32 cellular contexts compared by ENCODE assay signal in genomic region chr19:14746891-14747290, GRCh38. TPM values are rescaled to one million over a fixed set of nuclear protein-coding genes. Genes with fewer than 3 reads are reported as not detected.
"Had no signal": no experiment of that assay in that cellular context is flagged by ENCODE, and none has a peak within 500 bp of the region (broad histone marks: within the 10 kb centered on the region; RNA-seq: fewer than 3 reads in every experiment).

No MANE protein-coding gene starts in this region.

- H3K36me3 Mint-ChIP-seq: activated CD4-positive, alpha-beta memory T cell treated with anti-CD3 and anti-CD28 coated beads for 36 hours; activated CD8-positive, alpha-beta memory T cell treated with anti-CD3 and anti-CD28 coated beads, Interleukin-2, amount 10 ng/mL, durations not matched to agents 7 days and 5 days; activated naive CD4-positive, alpha-beta T cell treated with anti-CD3 and anti-CD28 coated beads, Interleukin-2, amount 10 ng/mL, durations not matched to agents 7 days and 5 days; activated naive CD4-positive, alpha-beta T cell treated with anti-CD3 and anti-CD28 coated beads, Interleukin-2, amount 50 U/mL, for 72 hours; activated naive CD8-positive, alpha-beta T cell treated with anti-CD3 and anti-CD28 coated beads, Interleukin-2, amount 10 ng/mL, durations not matched to agents 7 days and 5 days; brain had no signal

- DNase-seq: activated CD4-positive, alpha-beta memory T cell treated with anti-CD3 and anti-CD28 coated beads for 36 hours; activated CD4-positive, alpha-beta T cell treated with anti-CD3 and anti-CD28 coated beads for 36 hours; activated CD4-positive, alpha-beta T cell treated with anti-CD3 and anti-CD28 coated beads, Interleukin-2, amount 10 ng/mL, durations not matched to agents 24 days and 14 days; activated CD4-positive, CD25-positive, alpha-beta regulatory T cell; activated CD4-positive, CD25-positive, alpha-beta regulatory T cell treated with anti-CD3 and anti-CD28 coated beads, Interleukin-2, amount 50 U/mL, for 72 hours; activated CD8-positive, alpha-beta memory T cell treated with anti-CD3 and anti-CD28 coated beads, Interleukin-2, amount 10 ng/mL, durations not matched to agents 7 days and 5 days; activated CD8-positive, alpha-beta memory T cell treated with anti-CD3 and anti-CD28 coated beads, Interleukin-2, amount 50 U/mL, for 4 hours; activated CD8-positive, alpha-beta T cell treated with anti-CD3 and anti-CD28 coated beads, Interleukin-2, amount 10 ng/mL, durations not matched to agents 7 days and 5 days; activated gamma-delta T cell; activated naive CD4-positive, alpha-beta T cell; activated naive CD4-positive, alpha-beta T cell treated with anti-CD3 and anti-CD28 coated beads, Interleukin-2, amount 10 ng/mL, durations not matched to agents 7 days and 5 days; activated naive CD8-positive, alpha-beta T cell treated with anti-CD3 and anti-CD28 coated beads, Interleukin-2, amount 10 ng/mL, durations not matched to agents 7 days and 5 days; activated T-cell treated with anti-CD3 and anti-CD28 coated beads, Interleukin-2, amount 50 U/mL, for 1 hour; activated T-cell treated with anti-CD3 and anti-CD28 coated beads, Interleukin-2, amount 50 U/mL, for 48 hours; central memory CD4-positive, alpha-beta T cell; cerebellar nuclear complex; colonic mucosa; effector CD8-positive, alpha-beta T cell; esophagus squamous epithelium; foreskin melanocyte; heart right ventricle; hippocampal formation; T1000 had no signal

- H3K36me3 ChIP-seq: ascending aorta, breast epithelium, cardiac muscle cell, colonic mucosa had no signal

- H3K9me3 ChIP-seq: ascending aorta, colonic mucosa, esophagus squamous epithelium had no signal

- H3K27ac Mint-ChIP-seq: activated CD4-positive, alpha-beta memory T cell treated with anti-CD3 and anti-CD28 coated beads for 36 hours; activated CD4-positive, alpha-beta T cell treated with anti-CD3 and anti-CD28 coated beads for 36 hours; activated CD4-positive, alpha-beta T cell treated with anti-CD3 and anti-CD28 coated beads, Interleukin-2, amount 10 ng/mL, durations not matched to agents 24 days and 14 days; activated CD8-positive, alpha-beta memory T cell treated with anti-CD3 and anti-CD28 coated beads, Interleukin-2, amount 10 ng/mL, durations not matched to agents 7 days and 5 days; activated CD8-positive, alpha-beta T cell treated with anti-CD3 and anti-CD28 coated beads, Interleukin-2, amount 10 ng/mL, durations not matched to agents 7 days and 5 days; activated naive CD4-positive, alpha-beta T cell treated with anti-CD3 and anti-CD28 coated beads, Interleukin-2, amount 10 ng/mL, durations not matched to agents 7 days and 5 days; activated naive CD4-positive, alpha-beta T cell treated with anti-CD3 and anti-CD28 coated beads, Interleukin-2, amount 50 U/mL, for 72 hours; activated naive CD8-positive, alpha-beta T cell treated with anti-CD3 and anti-CD28 coated beads, Interleukin-2, amount 10 ng/mL, durations not matched to agents 7 days and 5 days; brain; T-helper 1 cell treated with Interleukin-12 subunit alpha and Interleukin-12 subunit beta and Interleukin-4 antibody, amounts not matched to agents 30 μg/mL and 1 μg/mL, for 36 hours had no signal

- H3K27me3 ChIP-seq: ascending aorta, breast epithelium, cardiac muscle cell, colonic mucosa, esophagus squamous epithelium, gastroesophageal sphincter, heart right ventricle had no signal

- H3K9me3 Mint-ChIP-seq: activated CD4-positive, alpha-beta memory T cell treated with anti-CD3 and anti-CD28 coated beads for 36 hours; activated CD4-positive, alpha-beta T cell treated with anti-CD3 and anti-CD28 coated beads, Interleukin-2, amount 10 ng/mL, durations not matched to agents 24 days and 14 days; activated naive CD4-positive, alpha-beta T cell treated with anti-CD3 and anti-CD28 coated beads, Interleukin-2, amount 10 ng/mL, durations not matched to agents 7 days and 5 days; activated naive CD4-positive, alpha-beta T cell treated with anti-CD3 and anti-CD28 coated beads, Interleukin-2, amount 50 U/mL, for 72 hours; T-helper 1 cell treated with Interleukin-12 subunit alpha and Interleukin-12 subunit beta and Interleukin-4 antibody, amounts not matched to agents 30 μg/mL and 1 μg/mL, for 36 hours had no signal

- H3K27ac ChIP-seq: ascending aorta, breast epithelium, cardiac muscle cell, colonic mucosa, epithelial cell of prostate, esophagus squamous epithelium, gastroesophageal sphincter, heart right ventricle had no signal

- H3K4me3 ChIP-seq: ascending aorta, breast epithelium, cardiac muscle cell, colonic mucosa, esophagus squamous epithelium, gastroesophageal sphincter, heart right ventricle had no signal

- H3K27me3 Mint-ChIP-seq: activated CD4-positive, alpha-beta memory T cell treated with anti-CD3 and anti-CD28 coated beads for 36 hours; activated CD4-positive, alpha-beta T cell treated with anti-CD3 and anti-CD28 coated beads, Interleukin-2, amount 10 ng/mL, durations not matched to agents 24 days and 14 days; activated CD8-positive, alpha-beta memory T cell treated with anti-CD3 and anti-CD28 coated beads, Interleukin-2, amount 10 ng/mL, durations not matched to agents 7 days and 5 days; activated naive CD4-positive, alpha-beta T cell treated with anti-CD3 and anti-CD28 coated beads, Interleukin-2, amount 10 ng/mL, durations not matched to agents 7 days and 5 days; activated naive CD8-positive, alpha-beta T cell treated with anti-CD3 and anti-CD28 coated beads, Interleukin-2, amount 10 ng/mL, durations not matched to agents 7 days and 5 days had no signal

- H3K4me1 Mint-ChIP-seq: activated CD4-positive, alpha-beta T cell treated with anti-CD3 and anti-CD28 coated beads for 36 hours; activated CD4-positive, alpha-beta T cell treated with anti-CD3 and anti-CD28 coated beads, Interleukin-2, amount 10 ng/mL, durations not matched to agents 24 days and 14 days; activated CD8-positive, alpha-beta memory T cell treated with anti-CD3 and anti-CD28 coated beads, Interleukin-2, amount 10 ng/mL, durations not matched to agents 7 days and 5 days; activated naive CD4-positive, alpha-beta T cell treated with anti-CD3 and anti-CD28 coated beads, Interleukin-2, amount 10 ng/mL, durations not matched to agents 7 days and 5 days; brain had no signal

- ATAC-seq: activated CD4-positive, alpha-beta T cell treated with anti-CD3 and anti-CD28 coated beads for 36 hours; activated CD8-positive, alpha-beta memory T cell treated with anti-CD3 and anti-CD28 coated beads, Interleukin-2, amount 10 ng/mL, durations not matched to agents 7 days and 5 days; activated CD8-positive, alpha-beta T cell treated with anti-CD3 and anti-CD28 coated beads, Interleukin-2, amount 10 ng/mL, durations not matched to agents 7 days and 5 days; activated naive CD4-positive, alpha-beta T cell treated with anti-CD3 and anti-CD28 coated beads, Interleukin-2, amount 50 U/mL, for 72 hours; gastroesophageal sphincter; heart right ventricle had no signal

- H3K4me3 Mint-ChIP-seq: activated CD4-positive, alpha-beta memory T cell treated with anti-CD3 and anti-CD28 coated beads for 36 hours; activated CD4-positive, alpha-beta T cell treated with anti-CD3 and anti-CD28 coated beads for 36 hours; activated CD4-positive, alpha-beta T cell treated with anti-CD3 and anti-CD28 coated beads, Interleukin-2, amount 10 ng/mL, durations not matched to agents 24 days and 14 days; activated CD8-positive, alpha-beta memory T cell treated with anti-CD3 and anti-CD28 coated beads, Interleukin-2, amount 10 ng/mL, durations not matched to agents 7 days and 5 days; activated CD8-positive, alpha-beta T cell treated with anti-CD3 and anti-CD28 coated beads, Interleukin-2, amount 10 ng/mL, durations not matched to agents 7 days and 5 days; activated naive CD4-positive, alpha-beta T cell treated with anti-CD3 and anti-CD28 coated beads, Interleukin-2, amount 10 ng/mL, durations not matched to agents 7 days and 5 days; activated naive CD8-positive, alpha-beta T cell treated with anti-CD3 and anti-CD28 coated beads, Interleukin-2, amount 10 ng/mL, durations not matched to agents 7 days and 5 days; brain; T-helper 1 cell treated with Interleukin-12 subunit alpha and Interleukin-12 subunit beta and Interleukin-4 antibody, amounts not matched to agents 30 μg/mL and 1 μg/mL, for 36 hours had no signal

- H3K4me1 ChIP-seq: ascending aorta, breast epithelium, colonic mucosa, esophagus squamous epithelium, gastroesophageal sphincter, heart right ventricle had no signal

RNA-seq across cellular contexts. Expression of gene ADGRE2, which starts 31.5 kb away (rescaled TPM):
- total RNA-seq: endothelial cell of umbilical vein had no signal
